8 cellular contexts compared by ENCODE assay signal in genomic region chr14:22303589-22304195, GRCh38.
DNase-seq lines count a peak whose midpoint lies in the region; ATAC-seq, FAIRE-seq and TF ChIP-seq lines count a peak whose summit lies in the region.

No MANE protein-coding gene starts in this region.

- no peak for TF ChIP-seq POLR2A in A549 (IDR thresholded peaks at IDR 0.05; ENCODE audit: low read length)

- H3K4me3 Mint-ChIP-seq in effector memory CD8-positive, alpha-beta T cell, result peak overlapping the region in 1 of 2 donors; percentile 34

- 0 out of 6 replicates have a peak, but pooled peaks of 1 of the 2 experiments have one; percentile 47 for ATAC-seq in A549
- ATAC-seq in HG03039 (IDR thresholded peaks at IDR 0.05; ENCODE audit: unreplicated experiment), result no peak
- no peak for ATAC-seq in effector memory CD8-positive, alpha-beta T cell (replicated peaks)

- no peaks in the 10 kb centered on the region for H3K27me3 Mint-ChIP-seq in effector memory CD8-positive, alpha-beta T cell

- DNase-seq in A549 (ENCODE audit: low read depth in 1 of 2, low spot score in 1 of 2), result no peak
- DNase-seq in GM06990 (ENCODE audit: extremely low read depth, insufficient read length), result no peak
- peak; percentile 40 for DNase-seq in SK-MEL-5 (ENCODE audit: low read depth, low spot score)
- peak; percentile 27 for DNase-seq in fibroblast of the aortic adventitia (ENCODE audit: low read depth)
- DNase-seq in NCI-H1417 treated with DMSO at 0.1 percent for 48 hours (lab: John Stamatoyannopoulos, UW), result no peak
- no peak for DNase-seq in effector memory CD8-positive, alpha-beta T cell
- DNase-seq in superior temporal gyrus (ENCODE audit: extremely low spot score), result no peak

- no peak overlapping the region for H3K27ac ChIP-seq in A549

- no peak overlapping the region for H3K4me2 ChIP-seq in A549

- POLR2A ChIA-PET in A549 (lab: Yijun Ruan, JAX), result no interaction called here

- H3K9me3 Mint-ChIP-seq in effector memory CD8-positive, alpha-beta T cell, result no peaks in the 10 kb centered on the region

- in situ Hi-C loops in SK-MEL-5 (cut with HindIII; ENCODE audit: low pct_unique_long_range_greater_than_20kb, low sequenced_read_pairs), result no loop called here

- CTCF ChIA-PET in A549 (lab: Yijun Ruan, JAX), result interaction anchor here (0.8 to 2.5 kb wide), 10 partner anchors 11 to 173 kb away, joined by 3 to 16 read pairs (median 4); no protein-coding TSS in a partner anchor

- no peak for FAIRE-seq in A549 (lab: Jason Lieb, UNC)

- TF ChIP-seq CTCF in A549 (IDR thresholded peaks at IDR 0.05) (peak; percentile 60), GM06990 (IDR thresholded peaks at IDR 0.05; ENCODE audit: insufficient read depth, low read length, poor library complexity, severe bottlenecking) (peak; percentile 49), fibroblast of the aortic adventitia (IDR thresholded peaks at IDR 0.05; ENCODE audit: insufficient read depth, low read length) (peak; percentile 58)

- H3K27me3 ChIP-seq in GM06990 (replicated peaks; ENCODE audit: control insufficient read depth, insufficient read depth, low read length), result no peaks in the 10 kb centered on the region; the same call in 1 of the 2 replicates

- TF ChIP-seq RAD21 in A549 (conservative IDR thresholded peaks at IDR 0.05 in 1 of 2, IDR thresholded peaks at IDR 0.05 in 1 of 2), result peak; percentile 45; a peak in 3 of 5 replicates

- no peaks in the 10 kb centered on the region for H3K9me3 ChIP-seq in A549

- 18% methylated on average over 5 of the region's 5 CpGs for WGBS in A549 (ENCODE audit: missing lambda C conversion rate)

- H3K4me3 ChIP-seq in A549 (no peak overlapping the region), GM06990 (replicated peaks; ENCODE audit: low read depth, low read length) (no peak overlapping the region), fibroblast of the aortic adventitia (ENCODE audit: low read depth, low read length) (no peak overlapping the region)

- no peak overlapping the region for H3K27ac Mint-ChIP-seq in effector memory CD8-positive, alpha-beta T cell

- no peak for TF ChIP-seq EP300 in A549 (IDR thresholded peaks at IDR 0.05)

- no peaks in the 10 kb centered on the region for H3K36me3 ChIP-seq in GM06990 (ENCODE audit: control insufficient read depth, insufficient read depth, low read length)

- H3K4me1 ChIP-seq in A549, result no peaks in the 10 kb centered on the region

- no peaks in the 10 kb centered on the region for H3K4me1 Mint-ChIP-seq in effector memory CD8-positive, alpha-beta T cell (ENCODE audit: low read depth in 2 of 2)

- no peaks in the 10 kb centered on the region for H3K36me3 Mint-ChIP-seq in effector memory CD8-positive, alpha-beta T cell (ENCODE audit: insufficient read depth)

TF ChIP-seq in A549, 52 proteins besides CTCF, POLR2A, EP300 and RAD21:
- TF ChIP-seq RARB (CRISPR knock-in tag; IDR thresholded peaks at IDR 0.05) (no peak), FOSL2 (IDR thresholded peaks at IDR 0.05) (no peak), FOSL2 (CRISPR knock-in tag; IDR thresholded peaks at IDR 0.05) (no peak), SREBF2 (IDR thresholded peaks at IDR 0.05) (no peak), SMC3 (IDR thresholded peaks at IDR 0.05) (0 out of 3 replicates have a peak, but pooled peaks have one; percentile 14), JUNB (IDR thresholded peaks at IDR 0.05) (no peak), KDM5A (IDR thresholded peaks at IDR 0.05) (no peak), MAFK (IDR thresholded peaks at IDR 0.05; ENCODE audit: partially characterized antibody) (no peak)
- TF ChIP-seq, protein P1, sequence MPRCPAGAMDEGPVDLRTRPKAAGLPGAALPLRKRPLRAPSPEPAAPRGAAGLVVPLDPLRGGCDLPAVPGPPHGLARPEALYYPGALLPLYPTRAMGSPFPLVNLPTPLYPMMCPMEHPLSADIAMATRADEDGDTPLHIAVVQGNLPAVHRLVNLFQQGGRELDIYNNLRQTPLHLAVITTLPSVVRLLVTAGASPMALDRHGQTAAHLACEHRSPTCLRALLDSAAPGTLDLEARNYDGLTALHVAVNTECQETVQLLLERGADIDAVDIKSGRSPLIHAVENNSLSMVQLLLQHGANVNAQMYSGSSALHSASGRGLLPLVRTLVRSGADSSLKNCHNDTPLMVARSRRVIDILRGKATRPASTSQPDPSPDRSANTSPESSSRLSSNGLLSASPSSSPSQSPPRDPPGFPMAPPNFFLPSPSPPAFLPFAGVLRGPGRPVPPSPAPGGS (IDR thresholded peaks at IDR 0.05), result no peak

Comparison
In these comparisons a context has a peak if more than half of its experiments do, and no peak if none do; other contexts are left out.
1. DNase-seq: peak in SK-MEL-5 (single experiment) and fibroblast of the aortic adventitia (single experiment); none in A549 (0 of 2), GM06990 (single experiment), NCI-H1417 treated with DMSO at 0.1 percent for 48 hours (single experiment), effector memory CD8-positive, alpha-beta T cell (0 of 3) and superior temporal gyrus (single experiment).
2. Peak in every context shown above with its lines, with median percentiles within 50 percentile points of each other: CTCF ChIP-seq.